In the genomic region with DNA sequence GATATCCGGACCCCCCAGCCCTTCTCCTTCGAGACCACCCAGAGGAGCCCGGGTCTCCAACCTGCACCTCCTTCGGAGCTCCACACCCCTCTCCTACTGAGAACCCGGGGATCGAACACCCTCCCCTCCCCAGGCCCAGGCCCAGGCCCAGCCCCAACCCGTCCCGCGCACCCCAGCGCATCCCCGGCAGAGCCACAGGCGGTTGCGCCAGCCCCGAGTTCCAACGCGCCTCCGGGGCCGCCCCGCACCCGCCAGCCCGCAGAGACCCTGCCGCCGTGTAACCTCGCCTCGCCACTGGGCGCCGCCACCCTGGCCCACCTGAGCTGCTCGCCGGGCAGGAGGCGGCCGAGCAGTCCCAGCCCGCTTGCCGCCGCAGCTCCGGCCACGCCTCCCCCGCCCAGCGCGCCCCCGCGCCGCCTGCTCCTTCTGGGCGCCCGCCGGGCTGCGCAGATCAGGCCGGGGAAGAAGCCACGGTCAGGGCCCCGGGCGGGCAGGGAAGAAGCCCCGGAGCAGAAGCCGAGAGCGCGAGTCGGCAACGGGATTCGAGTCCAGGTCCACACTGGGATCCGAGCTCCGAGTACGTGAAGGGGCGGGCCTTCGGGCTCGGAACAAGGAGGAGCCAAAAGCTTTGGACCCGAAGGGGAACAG, we compare ENCODE assay signal across 1 cellular context.
TF ChIP-seq lines count a peak whose summit lies in the region.

A gene with protein sequence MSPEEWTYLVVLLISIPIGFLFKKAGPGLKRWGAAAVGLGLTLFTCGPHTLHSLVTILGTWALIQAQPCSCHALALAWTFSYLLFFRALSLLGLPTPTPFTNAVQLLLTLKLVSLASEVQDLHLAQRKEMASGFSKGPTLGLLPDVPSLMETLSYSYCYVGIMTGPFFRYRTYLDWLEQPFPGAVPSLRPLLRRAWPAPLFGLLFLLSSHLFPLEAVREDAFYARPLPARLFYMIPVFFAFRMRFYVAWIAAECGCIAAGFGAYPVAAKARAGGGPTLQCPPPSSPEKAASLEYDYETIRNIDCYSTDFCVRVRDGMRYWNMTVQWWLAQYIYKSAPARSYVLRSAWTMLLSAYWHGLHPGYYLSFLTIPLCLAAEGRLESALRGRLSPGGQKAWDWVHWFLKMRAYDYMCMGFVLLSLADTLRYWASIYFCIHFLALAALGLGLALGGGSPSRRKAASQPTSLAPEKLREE (minus strand): TSS at position 561 of the 648 bp plus-strand sequence. CDS start 1,072 bp downstream, outside the sequence.

TF ChIP-seq in liver, 16 proteins besides CTCF, POLR2A, EP300 and RAD21 (continued from another document):
- TF ChIP-seq, protein P1, sequence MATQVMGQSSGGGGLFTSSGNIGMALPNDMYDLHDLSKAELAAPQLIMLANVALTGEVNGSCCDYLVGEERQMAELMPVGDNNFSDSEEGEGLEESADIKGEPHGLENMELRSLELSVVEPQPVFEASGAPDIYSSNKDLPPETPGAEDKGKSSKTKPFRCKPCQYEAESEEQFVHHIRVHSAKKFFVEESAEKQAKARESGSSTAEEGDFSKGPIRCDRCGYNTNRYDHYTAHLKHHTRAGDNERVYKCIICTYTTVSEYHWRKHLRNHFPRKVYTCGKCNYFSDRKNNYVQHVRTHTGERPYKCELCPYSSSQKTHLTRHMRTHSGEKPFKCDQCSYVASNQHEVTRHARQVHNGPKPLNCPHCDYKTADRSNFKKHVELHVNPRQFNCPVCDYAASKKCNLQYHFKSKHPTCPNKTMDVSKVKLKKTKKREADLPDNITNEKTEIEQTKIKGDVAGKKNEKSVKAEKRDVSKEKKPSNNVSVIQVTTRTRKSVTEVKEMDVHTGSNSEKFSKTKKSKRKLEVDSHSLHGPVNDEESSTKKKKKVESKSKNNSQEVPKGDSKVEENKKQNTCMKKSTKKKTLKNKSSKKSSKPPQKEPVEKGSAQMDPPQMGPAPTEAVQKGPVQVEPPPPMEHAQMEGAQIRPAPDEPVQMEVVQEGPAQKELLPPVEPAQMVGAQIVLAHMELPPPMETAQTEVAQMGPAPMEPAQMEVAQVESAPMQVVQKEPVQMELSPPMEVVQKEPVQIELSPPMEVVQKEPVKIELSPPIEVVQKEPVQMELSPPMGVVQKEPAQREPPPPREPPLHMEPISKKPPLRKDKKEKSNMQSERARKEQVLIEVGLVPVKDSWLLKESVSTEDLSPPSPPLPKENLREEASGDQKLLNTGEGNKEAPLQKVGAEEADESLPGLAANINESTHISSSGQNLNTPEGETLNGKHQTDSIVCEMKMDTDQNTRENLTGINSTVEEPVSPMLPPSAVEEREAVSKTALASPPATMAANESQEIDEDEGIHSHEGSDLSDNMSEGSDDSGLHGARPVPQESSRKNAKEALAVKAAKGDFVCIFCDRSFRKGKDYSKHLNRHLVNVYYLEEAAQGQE (IDR thresholded peaks at IDR 0.05) = no peak
- no peak for TF ChIP-seq HNF4G (IDR thresholded peaks at IDR 0.05)
- no peak for TF ChIP-seq JUND (IDR thresholded peaks at IDR 0.05)
- no peak for TF ChIP-seq EGR1 (IDR thresholded peaks at IDR 0.05; ENCODE audit: low read depth in 2 of 2)
TF ChIP-seq in liver: peak in this region for 0.
